1 cellular context compared by ENCODE assay signal in genomic region chr2:230969673-230970015, GRCh38.
TF ChIP-seq lines count a peak whose summit lies in the region.

No MANE protein-coding gene starts in this region.

TF ChIP-seq in A549, 52 proteins besides CTCF, POLR2A, EP300 and RAD21 (continued from another document):
- TF ChIP-seq, protein P1, sequence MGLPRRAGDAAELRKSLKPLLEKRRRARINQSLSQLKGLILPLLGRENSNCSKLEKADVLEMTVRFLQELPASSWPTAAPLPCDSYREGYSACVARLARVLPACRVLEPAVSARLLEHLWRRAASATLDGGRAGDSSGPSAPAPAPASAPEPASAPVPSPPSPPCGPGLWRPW (IDR thresholded peaks at IDR 0.05) = no peak
- TF ChIP-seq NPAS2 (CRISPR knock-in tag; IDR thresholded peaks at IDR 0.05; ENCODE audit: borderline replicate concordance) (no peak), GATA3 (IDR thresholded peaks at IDR 0.05; ENCODE audit: borderline replicate concordance) (no peak), SMC3 (IDR thresholded peaks at IDR 0.05) (no peak), HOXA7 (CRISPR knock-in tag; IDR thresholded peaks at IDR 0.05) (no peak), JUN (IDR thresholded peaks at IDR 0.05) (no peak), ELK1 (IDR thresholded peaks at IDR 0.05; ENCODE audit: low read depth, low read length) (no peak), KDM1A (IDR thresholded peaks at IDR 0.05; ENCODE audit: low read depth) (no peak)
- TF ChIP-seq, protein P2, sequence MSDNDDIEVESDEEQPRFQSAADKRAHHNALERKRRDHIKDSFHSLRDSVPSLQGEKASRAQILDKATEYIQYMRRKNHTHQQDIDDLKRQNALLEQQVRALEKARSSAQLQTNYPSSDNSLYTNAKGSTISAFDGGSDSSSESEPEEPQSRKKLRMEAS (IDR thresholded peaks at IDR 0.05) = no peak
- TF ChIP-seq, protein P3, sequence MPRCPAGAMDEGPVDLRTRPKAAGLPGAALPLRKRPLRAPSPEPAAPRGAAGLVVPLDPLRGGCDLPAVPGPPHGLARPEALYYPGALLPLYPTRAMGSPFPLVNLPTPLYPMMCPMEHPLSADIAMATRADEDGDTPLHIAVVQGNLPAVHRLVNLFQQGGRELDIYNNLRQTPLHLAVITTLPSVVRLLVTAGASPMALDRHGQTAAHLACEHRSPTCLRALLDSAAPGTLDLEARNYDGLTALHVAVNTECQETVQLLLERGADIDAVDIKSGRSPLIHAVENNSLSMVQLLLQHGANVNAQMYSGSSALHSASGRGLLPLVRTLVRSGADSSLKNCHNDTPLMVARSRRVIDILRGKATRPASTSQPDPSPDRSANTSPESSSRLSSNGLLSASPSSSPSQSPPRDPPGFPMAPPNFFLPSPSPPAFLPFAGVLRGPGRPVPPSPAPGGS (IDR thresholded peaks at IDR 0.05) = no peak
